15 cellular contexts compared by ENCODE assay signal in genomic region chr15:42932833-42933515, GRCh38.
"Had no signal": no experiment of that assay in that cellular context is flagged by ENCODE, and none has a peak within 500 bp of the region (broad histone marks: within the 10 kb centered on the region; RNA-seq: fewer than 3 reads in every experiment).

No MANE protein-coding gene starts in this region.

- H3K27ac ChIP-seq: lower lobe of right lung, ovary, right lobe of liver, upper lobe of left lung had no signal

- H3K27me3 Mint-ChIP-seq: activated CD4-positive, alpha-beta memory T cell treated with anti-CD3 and anti-CD28 coated beads for 36 hours; activated T-cell treated with anti-CD3 and anti-CD28 coated beads, Interleukin-2, amount 50 U/mL, for 24 hours; stimulated activated naive CD8-positive, alpha-beta T cell treated with anti-CD3 and anti-CD28 coated beads, Interleukin-15, amount 100 ng/mL, for 72 hours; T-cell had no signal

- DNase-seq: activated CD4-positive, alpha-beta memory T cell treated with anti-CD3 and anti-CD28 coated beads for 36 hours; activated effector memory CD4-positive, alpha-beta T cell treated with Interleukin-2 at 50 U/mL for 16 hours; activated naive CD4-positive, alpha-beta T cell treated with anti-CD3 and anti-CD28 coated beads, Interleukin-2, amount 50 U/mL, for 16 hours; activated T-cell treated with anti-CD3 and anti-CD28 coated beads, Interleukin-2, amount 50 U/mL, for 24 hours; foreskin melanocyte; head of caudate nucleus; left cardiac atrium; lower lobe of right lung; midbrain; ovary; right lobe of liver; stimulated activated naive CD8-positive, alpha-beta T cell treated with anti-CD3 and anti-CD28 coated beads, Interleukin-15, amount 100 ng/mL, for 72 hours; T-cell; upper lobe of left lung had no signal

- H3K9me3 ChIP-seq: lower lobe of right lung, ovary, right lobe of liver, upper lobe of left lung had no signal

- ATAC-seq: left cardiac atrium; lower lobe of right lung; right lobe of liver; stimulated activated naive CD8-positive, alpha-beta T cell treated with anti-CD3 and anti-CD28 coated beads, Interleukin-15, amount 100 ng/mL, for 72 hours; T-cell had no signal

- H3K27me3 ChIP-seq: ovary, right lobe of liver, upper lobe of left lung had no signal

- H3K4me1 Mint-ChIP-seq: stimulated activated naive CD8-positive, alpha-beta T cell treated with anti-CD3 and anti-CD28 coated beads, Interleukin-15, amount 100 ng/mL, for 72 hours; T-cell had no signal

- H3K36me3 Mint-ChIP-seq: activated CD4-positive, alpha-beta memory T cell treated with anti-CD3 and anti-CD28 coated beads for 36 hours; T-cell had no signal

- H3K4me3 Mint-ChIP-seq: activated CD4-positive, alpha-beta memory T cell treated with anti-CD3 and anti-CD28 coated beads for 36 hours; activated T-cell treated with anti-CD3 and anti-CD28 coated beads, Interleukin-2, amount 50 U/mL, for 24 hours; stimulated activated naive CD8-positive, alpha-beta T cell treated with anti-CD3 and anti-CD28 coated beads, Interleukin-15, amount 100 ng/mL, for 72 hours; T-cell had no signal

- FAIRE-seq: astrocyte had no signal

- H3K9me3 Mint-ChIP-seq: activated CD4-positive, alpha-beta memory T cell treated with anti-CD3 and anti-CD28 coated beads for 36 hours; activated T-cell treated with anti-CD3 and anti-CD28 coated beads, Interleukin-2, amount 50 U/mL, for 24 hours; stimulated activated naive CD8-positive, alpha-beta T cell treated with anti-CD3 and anti-CD28 coated beads, Interleukin-15, amount 100 ng/mL, for 72 hours; T-cell had no signal

- H3K27ac Mint-ChIP-seq: activated CD4-positive, alpha-beta memory T cell treated with anti-CD3 and anti-CD28 coated beads for 36 hours; activated T-cell treated with anti-CD3 and anti-CD28 coated beads, Interleukin-2, amount 50 U/mL, for 24 hours; stimulated activated naive CD8-positive, alpha-beta T cell treated with anti-CD3 and anti-CD28 coated beads, Interleukin-15, amount 100 ng/mL, for 72 hours; T-cell had no signal

- H3K4me3 ChIP-seq: lower lobe of right lung, ovary, right lobe of liver, upper lobe of left lung had no signal

- H3K36me3 ChIP-seq: lower lobe of right lung, ovary, right lobe of liver, upper lobe of left lung had no signal

- H3K4me1 ChIP-seq: lower lobe of right lung, right lobe of liver, upper lobe of left lung had no signal
